ENCODE assay signal across 10 cellular contexts in the genomic region with DNA sequence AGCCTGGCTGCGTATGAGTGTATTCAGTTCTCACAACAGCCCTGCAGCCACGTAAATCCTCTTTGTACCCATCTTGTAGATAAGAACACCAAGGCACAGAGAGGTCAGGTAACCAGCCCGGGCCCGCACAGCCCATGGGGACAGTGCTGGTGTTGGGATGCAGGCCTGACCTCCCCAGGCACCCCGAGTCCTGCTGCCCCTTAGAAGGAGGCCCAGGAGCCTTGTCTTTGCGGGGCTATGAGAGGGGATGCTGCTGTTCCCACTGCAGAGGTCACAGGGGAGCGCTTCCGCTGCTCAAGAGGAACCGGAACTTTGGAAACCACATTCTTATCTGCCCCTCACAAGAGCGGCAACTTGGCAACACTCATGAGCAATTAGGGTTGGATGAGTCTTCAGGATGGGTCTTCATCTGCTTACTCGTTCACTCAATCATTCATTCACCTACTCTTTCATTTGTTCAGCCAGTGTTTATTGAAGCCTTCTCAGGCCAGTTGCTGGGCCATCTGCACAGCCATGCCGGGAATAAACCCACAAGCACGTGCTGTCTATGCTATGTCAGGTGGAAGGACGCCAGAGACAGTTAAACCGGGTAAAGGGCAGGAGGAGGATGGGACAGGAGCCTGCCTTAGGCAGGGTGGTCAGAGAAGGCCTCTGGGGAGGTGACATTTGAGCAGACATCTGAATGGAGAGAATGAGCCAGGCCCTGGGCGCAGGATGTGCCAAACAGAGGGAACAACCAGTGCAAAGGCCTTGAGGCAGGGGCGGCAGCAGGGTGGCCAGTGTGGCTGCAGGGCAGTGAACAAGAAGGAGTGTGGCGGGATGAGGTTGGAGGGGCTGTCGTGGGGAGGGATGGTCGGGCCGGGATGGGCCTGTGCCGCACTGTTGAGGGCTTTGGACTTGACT.
DNase-seq lines count a peak whose midpoint lies in the region; ATAC-seq, FAIRE-seq and TF ChIP-seq lines count a peak whose summit lies in the region.
"Had no signal": no experiment of that assay in that cellular context is flagged by ENCODE, and none has a peak within 500 bp of the region (broad histone marks: within the 10 kb centered on the region; RNA-seq: fewer than 3 reads in every experiment).

No MANE protein-coding gene starts in this region.

- H3K4me1 ChIP-seq in RWPE2 (ENCODE audit: insufficient read depth, poor library complexity, severe bottlenecking), result no peaks in the 10 kb centered on the region
- H3K4me1 ChIP-seq in heart left ventricle, result peaks cover 0 to 37% (median 21%) of the 10 kb centered on the region in 12 donors
- peaks cover 40% of the 10 kb centered on the region for H3K4me1 ChIP-seq in stomach smooth muscle (ENCODE audit: control insufficient read depth, insufficient read depth, low read length)
- H3K4me1 ChIP-seq in kidney (ENCODE audit: control insufficient read depth in 1 of 2, insufficient read depth in 1 of 2, low read depth in 1 of 2, low read length in 2 of 2), result peaks cover 0 to 2% of the 10 kb centered on the region in 2 donors
- H3K4me1 ChIP-seq in osteoblast (ENCODE audit: insufficient read depth, low read length), result no peaks in the 10 kb centered on the region

- TF ChIP-seq POLR2A in heart left ventricle (IDR thresholded peaks at IDR 0.05), result no peak

- H3K27me3 ChIP-seq in RWPE2 (ENCODE audit: insufficient read depth, poor library complexity, severe bottlenecking) (peaks cover 16% of the 10 kb centered on the region), heart left ventricle (no peaks in the 10 kb centered on the region), stomach smooth muscle (ENCODE audit: control insufficient read depth in 1 of 2, insufficient read depth in 2 of 2, low read length in 2 of 2) (no peaks in the 10 kb centered on the region), osteoblast (ENCODE audit: insufficient read depth, low read length) (peaks cover 10% of the 10 kb centered on the region)

- intact Hi-C loops in heart left ventricle (cut with DNase I), result no loop called here
- intact Hi-C loops in kidney (cut with DNase I), result no loop called here

- ATAC-seq in activated T-cell treated with anti-CD3 and anti-CD28 coated beads, Interleukin-2, amount 50 U/mL, for 4 hours, result peak; percentile 66
- ATAC-seq in RWPE2 (ENCODE audit: low read depth) (no peak), heart left ventricle (peak; percentile 61 to 81 (median 74))

- in situ Hi-C loops in ACHN (cut with HindIII; ENCODE audit: low pct_ligation_motif_present, low pct_unique_long_range_greater_than_20kb, low sequenced_read_pairs), result no loop called here

- no peak for FAIRE-seq in kidney (lab: Jason Lieb, UNC)

- H3K79me2 ChIP-seq in osteoblast (ENCODE audit: insufficient read depth, low read length), result no peaks in the 10 kb centered on the region

- H3K36me3 ChIP-seq in RWPE2 (ENCODE audit: low read depth) (no peaks in the 10 kb centered on the region), heart left ventricle (no peaks in the 10 kb centered on the region), stomach smooth muscle (ENCODE audit: control insufficient read depth in 2 of 2, insufficient read depth in 2 of 2, low read length in 2 of 2) (no peaks in the 10 kb centered on the region), kidney (ENCODE audit: control insufficient read depth in 1 of 2, insufficient read depth in 2 of 2, low read length in 2 of 2) (no peaks in the 10 kb centered on the region), osteoblast (ENCODE audit: insufficient read depth, low read length) (no peaks in the 10 kb centered on the region)

- H2AFZ ChIP-seq in osteoblast (ENCODE audit: low read length), result no peak overlapping the region

- H3K27ac ChIP-seq in RWPE2 (ENCODE audit: poor library complexity, severe bottlenecking) (no peak overlapping the region), heart left ventricle (peak overlapping the region in 8 of 12 donors; percentile 11 to 75 (median 54)), stomach smooth muscle (ENCODE audit: low read length) (peak overlapping the region; percentile 55), kidney (ENCODE audit: low read depth in 2 of 2, low read length in 2 of 2) (no peak overlapping the region), osteoblast (ENCODE audit: low read depth, low read length) (no peak overlapping the region)
- H3K27ac ChIP-seq: dorsolateral prefrontal cortex had no signal

- no peaks in the 10 kb centered on the region for H4K20me1 ChIP-seq in osteoblast (ENCODE audit: insufficient read depth, low read length)

- WGBS in heart left ventricle, 4 donors, result 69 to 77% (median 75%) methylated on average over 21 to 22 of the region's 22 CpGs

- no peak overlapping the region for H3K4me3 Mint-ChIP-seq in activated T-cell treated with anti-CD3 and anti-CD28 coated beads, Interleukin-2, amount 50 U/mL, for 4 hours

- H3K36me3 Mint-ChIP-seq in activated T-cell treated with anti-CD3 and anti-CD28 coated beads, Interleukin-2, amount 50 U/mL, for 4 hours (ENCODE audit: insufficient read depth), result no peaks in the 10 kb centered on the region

- no peaks in the 10 kb centered on the region for H3K9me3 ChIP-seq in RWPE2 (ENCODE audit: severe bottlenecking)
- H3K9me3 ChIP-seq in heart left ventricle, result peaks cover 0 to 3% (median 0%) of the 10 kb centered on the region in 12 donors
- no peaks in the 10 kb centered on the region for H3K9me3 ChIP-seq in stomach smooth muscle (ENCODE audit: control insufficient read depth in 2 of 2, low read length in 2 of 2)
- no peaks in the 10 kb centered on the region for H3K9me3 ChIP-seq in kidney (ENCODE audit: control insufficient read depth in 1 of 2, low read length in 2 of 2)
- H3K9me3 ChIP-seq in osteoblast (ENCODE audit: low read depth, low read length), result peaks cover under 1% of the 10 kb centered on the region

- TF ChIP-seq CTCF in RWPE2 (IDR thresholded peaks at IDR 0.05; ENCODE audit: poor library complexity, severe bottlenecking), result no peak
- TF ChIP-seq CTCF in heart left ventricle (IDR thresholded peaks at IDR 0.05), result no peak
- no peak for TF ChIP-seq CTCF in kidney (IDR thresholded peaks at IDR 0.05; ENCODE audit: borderline replicate concordance, extremely low read depth, insufficient read depth)
- no peak for TF ChIP-seq CTCF in osteoblast (IDR thresholded peaks at IDR 0.05; ENCODE audit: extremely low read depth, low read depth, low read length)

- no peak overlapping the region for H3K4me2 ChIP-seq in osteoblast (ENCODE audit: insufficient read depth, low read length)

- H3K27me3 Mint-ChIP-seq in activated T-cell treated with anti-CD3 and anti-CD28 coated beads, Interleukin-2, amount 50 U/mL, for 4 hours (ENCODE audit: low read depth), result no peaks in the 10 kb centered on the region

- peak overlapping the region in 1 of 2 donors; percentile 21 for H3K9ac ChIP-seq in stomach smooth muscle (ENCODE audit: low read length in 2 of 2)
- H3K9ac ChIP-seq in kidney (ENCODE audit: low read length in 2 of 2), result no peak overlapping the region

- DNase-seq in activated T-cell treated with anti-CD3 and anti-CD28 coated beads, Interleukin-2, amount 50 U/mL, for 4 hours, result no peak
- no peak for DNase-seq in activated T-cell treated with anti-CD3 and anti-CD28 coated beads for 4 hours
- peak; percentile 81 for DNase-seq in RWPE2 (ENCODE audit: low spot score)
- DNase-seq in heart left ventricle, result peak in 3 of 5 donors; percentile 49 to 73 (median 62)
- DNase-seq in kidney, result no peak
- no peak for DNase-seq in ACHN
- DNase-seq in osteoblast (ENCODE audit: insufficient read length, low spot score, missing footprints), result no peak
- DNase-seq: dorsolateral prefrontal cortex, NCI-H69 had no signal

- H3K4me3 ChIP-seq in RWPE2 (ENCODE audit: severe bottlenecking), result no peak overlapping the region
- no peak overlapping the region for H3K4me3 ChIP-seq in heart left ventricle
- peak overlapping the region in 1 of 2 donors; percentile 15 for H3K4me3 ChIP-seq in stomach smooth muscle (ENCODE audit: low read length in 2 of 2)
- H3K4me3 ChIP-seq in kidney (ENCODE audit: low read length in 2 of 2), result no peak overlapping the region
- no peak overlapping the region for H3K4me3 ChIP-seq in osteoblast (ENCODE audit: insufficient read depth, low read length)
- H3K4me3 ChIP-seq: dorsolateral prefrontal cortex had no signal

- H3K9me3 Mint-ChIP-seq in activated T-cell treated with anti-CD3 and anti-CD28 coated beads, Interleukin-2, amount 50 U/mL, for 4 hours, result no peaks in the 10 kb centered on the region

- H3K4me1 Mint-ChIP-seq in activated T-cell treated with anti-CD3 and anti-CD28 coated beads, Interleukin-2, amount 50 U/mL, for 4 hours (ENCODE audit: low read depth), result peaks cover 31% of the 10 kb centered on the region

Comparison
In these comparisons a context has a peak if more than half of its experiments do, and no peak if none do; other contexts are left out.
1. DNase-seq: peak in RWPE2 (single experiment) and heart left ventricle (3 of 5); none in activated T-cell treated with anti-CD3 and anti-CD28 coated beads, Interleukin-2, amount 50 U/mL, for 4 hours (single experiment), activated T-cell treated with anti-CD3 and anti-CD28 coated beads for 4 hours (single experiment), kidney (single experiment), ACHN (single experiment) and osteoblast (single experiment).
2. H3K27ac ChIP-seq: peak in heart left ventricle (8 of 12) and stomach smooth muscle (single experiment); none in RWPE2 (single experiment), kidney (0 of 2) and osteoblast (single experiment).